In the genomic region with DNA sequence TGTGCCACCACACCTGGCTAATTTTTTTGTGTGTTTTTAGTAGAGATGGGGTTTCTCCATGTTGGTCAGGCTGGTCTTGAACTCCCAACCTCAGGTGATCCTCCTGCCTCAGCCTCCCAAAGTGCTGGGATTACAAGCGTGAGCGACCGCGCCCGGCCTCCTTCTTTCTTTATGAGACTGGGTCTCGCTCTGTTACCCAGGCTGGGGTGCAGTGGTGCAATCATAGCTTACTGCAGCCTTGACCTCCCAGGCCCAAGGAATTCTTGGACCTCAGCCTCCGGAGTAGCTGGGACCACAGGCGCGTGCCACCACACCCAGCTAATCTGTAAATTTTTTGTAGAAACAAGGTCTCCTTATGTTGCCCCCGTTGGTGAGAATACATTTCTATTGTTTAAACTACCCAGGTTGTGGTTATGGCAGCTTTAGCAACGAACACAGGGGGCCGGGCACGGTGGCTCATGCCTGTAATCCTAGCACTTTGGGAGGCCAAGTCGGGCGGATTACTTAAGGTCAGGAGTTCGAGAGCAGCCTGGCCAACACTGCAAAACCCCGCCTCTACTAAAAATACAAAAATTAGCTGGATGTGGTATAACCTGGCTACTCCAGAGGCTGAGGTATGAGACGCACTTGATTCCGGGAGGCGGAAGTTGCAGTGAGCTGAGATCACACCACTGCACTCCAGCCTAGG, we compare ENCODE assay signal across 8 cellular contexts. TPM values are rescaled to one million over a fixed set of nuclear protein-coding genes. Genes with fewer than 3 reads are reported as not detected.
DNase-seq lines count a peak whose midpoint lies in the region; ATAC-seq and TF ChIP-seq lines count a peak whose summit lies in the region.
"Not testable (repeated sequence)": the region's sequence is repeated elsewhere in the genome, so short reads cannot be mapped to it uniquely, and the experiment has no call there.

No MANE protein-coding gene starts in this region.

- H3K4me1 ChIP-seq in Peyer's patch = peaks cover 0 to 12% (median 4%) of the 10 kb centered on the region in 4 donors
- H3K4me1 ChIP-seq in effector memory CD4-positive, alpha-beta T cell (ENCODE audit: control insufficient read depth, insufficient read depth, low read length, poor library complexity, severe bottlenecking); iPS-18a (ENCODE audit: control insufficient read depth, low read depth, low read length): not testable (repeated sequence)

- H3K27ac Mint-ChIP-seq in HFFc6 (peak overlapping the region; percentile 93), nephron (peak overlapping the region; percentile 85 to 93 (median 88))
- H3K27ac Mint-ChIP-seq in activated T-helper 2 cell treated with anti-CD3 and anti-CD28 coated beads, Interferon-gamma antibody, Interleukin-2, Interleukin-4, amounts not matched to agents 10 μg/mL and 5 μg/mL and 100 μg/mL, durations not matched to agents 14 hours and 24 hours and 36 hours = peak overlapping the region; percentile 85
- peak overlapping the region; percentile 98 for H3K27ac Mint-ChIP-seq in stimulated activated naive B cell treated with anti-CD40 and anti-IgM and Interleukin-4, amounts not matched to agents 10 μg/mL and 1 μg/mL and 100 μg/mL, for 72 hours

- not testable (repeated sequence) for H3K36me3 Mint-ChIP-seq in HFFc6 (ENCODE audit: low read depth); activated T-helper 2 cell treated with anti-CD3 and anti-CD28 coated beads, Interferon-gamma antibody, Interleukin-2, Interleukin-4, amounts not matched to agents 10 μg/mL and 5 μg/mL and 100 μg/mL, durations not matched to agents 14 hours and 24 hours and 36 hours (ENCODE audit: low read depth); nephron (ENCODE audit: low read depth)
- peaks cover 6 to 11% of the 10 kb centered on the region in 2 donors for H3K36me3 Mint-ChIP-seq in stimulated activated naive B cell treated with anti-CD40 and anti-IgM and Interleukin-4, amounts not matched to agents 10 μg/mL and 1 μg/mL and 100 μg/mL, for 72 hours

- H3K9me3 Mint-ChIP-seq in HFFc6; activated T-helper 2 cell treated with anti-CD3 and anti-CD28 coated beads, Interferon-gamma antibody, Interleukin-2, Interleukin-4, amounts not matched to agents 10 μg/mL and 5 μg/mL and 100 μg/mL, durations not matched to agents 14 hours and 24 hours and 36 hours; nephron; stimulated activated naive B cell treated with anti-CD40 and anti-IgM and Interleukin-4, amounts not matched to agents 10 μg/mL and 1 μg/mL and 100 μg/mL, for 72 hours: not testable (repeated sequence)

- intact Hi-C loops in activated T-helper 2 cell treated with anti-CD3 and anti-CD28 coated beads, Interferon-gamma antibody, Interleukin-2, Interleukin-4, amounts not matched to agents 10 μg/mL and 5 μg/mL and 100 μg/mL, durations not matched to agents 14 hours and 24 hours and 36 hours (cut with micrococcal nuclease) = loop anchor here (5.0 to 10.0 kb wide), 3 partner anchors 61 to 173 kb away; partner anchors contain the start of genes PSMD9 and RHOF

- CTCF ChIA-PET in AG04450 (lab: Charles Lee) = interaction anchor here (0.5 to 3.7 kb wide), 5 partner anchors 29 to 299 kb away, joined by 3 to 20 read pairs (median 4); partner anchors contain the start of gene RHOF

- H3K27me3 Mint-ChIP-seq in HFFc6 (ENCODE audit: insufficient read depth); activated T-helper 2 cell treated with anti-CD3 and anti-CD28 coated beads, Interferon-gamma antibody, Interleukin-2, Interleukin-4, amounts not matched to agents 10 μg/mL and 5 μg/mL and 100 μg/mL, durations not matched to agents 14 hours and 24 hours and 36 hours (ENCODE audit: low read depth); nephron (ENCODE audit: low read depth); stimulated activated naive B cell treated with anti-CD40 and anti-IgM and Interleukin-4, amounts not matched to agents 10 μg/mL and 1 μg/mL and 100 μg/mL, for 72 hours: not testable (repeated sequence)

- POLR2A ChIA-PET in AG04450 (lab: Yijun Ruan, JAX) = interaction anchor here (0.9 to 1.2 kb wide), 2 partner anchors 9 to 54 kb away, joined by 3 to 4 read pairs; no protein-coding TSS in a partner anchor

- not testable (repeated sequence) for H3K4me3 ChIP-seq in AG04450 (ENCODE audit: low read depth, low read length)
- peak overlapping the region in 3 of 4 donors; percentile 70 to 96 (median 89) for H3K4me3 ChIP-seq in Peyer's patch
- peak overlapping the region; percentile 78 for H3K4me3 ChIP-seq in effector memory CD4-positive, alpha-beta T cell (ENCODE audit: insufficient read depth, low read depth, low read length, poor library complexity, severe bottlenecking)
- peak overlapping the region; percentile 70 for H3K4me3 ChIP-seq in iPS-18a (ENCODE audit: low read length)

- not testable (repeated sequence) for TF ChIP-seq CTCF in AG04450 (IDR thresholded peaks at IDR 0.05; ENCODE audit: low read depth, low read length); HFFc6 (IDR thresholded peaks at IDR 0.05); Peyer's patch (IDR thresholded peaks at IDR 0.05); nephron (IDR thresholded peaks at IDR 0.05; ENCODE audit: unreplicated experiment in 3 of 3)

- H3K27me3 ChIP-seq in AG04450 (ENCODE audit: control insufficient read depth, insufficient read depth, low read length); Peyer's patch; effector memory CD4-positive, alpha-beta T cell (replicated peaks; ENCODE audit: control insufficient read depth, insufficient read depth, low read length, poor library complexity, severe bottlenecking); iPS-18a (ENCODE audit: control insufficient read depth, insufficient read depth, low read length): not testable (repeated sequence)

- TF ChIP-seq POLR2A in Peyer's patch (IDR thresholded peaks at IDR 0.05) = not testable (repeated sequence)

- DNase-seq in AG04450 (ENCODE audit: low read depth, low spot score); Peyer's patch; effector memory CD4-positive, alpha-beta T cell; stimulated activated naive B cell treated with anti-CD40 and anti-IgM and Interleukin-4, amounts not matched to agents 10 μg/mL and 1 μg/mL and 100 μg/mL, for 72 hours: not testable (repeated sequence)
- peak; percentile 34 for DNase-seq in HFFc6
- DNase-seq in activated T-helper 2 cell treated with anti-CD3 and anti-CD28 coated beads, Interferon-gamma antibody, Interleukin-2, Interleukin-4, amounts not matched to agents 10 μg/mL and 5 μg/mL and 100 μg/mL, durations not matched to agents 14 hours and 24 hours and 36 hours (ENCODE audit: low spot score) = peak; percentile 28

- not testable (repeated sequence) for ATAC-seq in stimulated activated naive B cell treated with anti-CD40 and anti-IgM and Interleukin-4, amounts not matched to agents 10 μg/mL and 1 μg/mL and 100 μg/mL, for 72 hours (replicated peaks)

- H3K4me1 Mint-ChIP-seq in HFFc6 (ENCODE audit: low read depth) = peaks cover 60% of the 10 kb centered on the region
- peaks cover 18% of the 10 kb centered on the region for H3K4me1 Mint-ChIP-seq in activated T-helper 2 cell treated with anti-CD3 and anti-CD28 coated beads, Interferon-gamma antibody, Interleukin-2, Interleukin-4, amounts not matched to agents 10 μg/mL and 5 μg/mL and 100 μg/mL, durations not matched to agents 14 hours and 24 hours and 36 hours (ENCODE audit: low read depth)
- peaks cover 33% of the 10 kb centered on the region for H3K4me1 Mint-ChIP-seq in nephron
- H3K4me1 Mint-ChIP-seq in stimulated activated naive B cell treated with anti-CD40 and anti-IgM and Interleukin-4, amounts not matched to agents 10 μg/mL and 1 μg/mL and 100 μg/mL, for 72 hours = peaks cover 17 to 40% of the 10 kb centered on the region in 2 donors

- not testable (repeated sequence) for H3K9me3 ChIP-seq in AG04450 (ENCODE audit: control insufficient read depth, insufficient read depth, low read length); Peyer's patch; effector memory CD4-positive, alpha-beta T cell (ENCODE audit: control insufficient read depth, low read length); iPS-18a (ENCODE audit: control insufficient read depth, low read depth, low read length)

- H3K9ac ChIP-seq in iPS-18a (ENCODE audit: low read length) = not testable (repeated sequence)

- H3K27ac ChIP-seq in AG04450 (ENCODE audit: low read depth, low read length) (peak overlapping the region; percentile 21), Peyer's patch (peak overlapping the region; percentile 48 to 85 (median 82))
- H3K27ac ChIP-seq in effector memory CD4-positive, alpha-beta T cell (ENCODE audit: insufficient read depth, low read length, poor library complexity, severe bottlenecking) = peak overlapping the region; percentile 65
- not testable (repeated sequence) for H3K27ac ChIP-seq in iPS-18a (ENCODE audit: low read length)

- H3K36me3 ChIP-seq in Peyer's patch; effector memory CD4-positive, alpha-beta T cell (ENCODE audit: control insufficient read depth, insufficient read depth, low read length); iPS-18a (ENCODE audit: control insufficient read depth, low read depth, low read length): not testable (repeated sequence)

- H3K4me3 Mint-ChIP-seq in HFFc6 (peak overlapping the region; percentile 99), nephron (peak overlapping the region; percentile 85 to 92 (median 90))
- peak overlapping the region; percentile 97 for H3K4me3 Mint-ChIP-seq in activated T-helper 2 cell treated with anti-CD3 and anti-CD28 coated beads, Interferon-gamma antibody, Interleukin-2, Interleukin-4, amounts not matched to agents 10 μg/mL and 5 μg/mL and 100 μg/mL, durations not matched to agents 14 hours and 24 hours and 36 hours (ENCODE audit: low read depth)
- peak overlapping the region; percentile 96 to 99 for H3K4me3 Mint-ChIP-seq in stimulated activated naive B cell treated with anti-CD40 and anti-IgM and Interleukin-4, amounts not matched to agents 10 μg/mL and 1 μg/mL and 100 μg/mL, for 72 hours

RNA-seq across cellular contexts. Expression of gene TMEM120B, which starts 1.2 kb away (rescaled TPM):
- polyA plus RNA-seq in AG04450 (2011; rRNA removed) = 11.1 and 13.3 TPM in 2 replicates
- polyA minus RNA-seq in AG04450 (2011; rRNA and poly(A)+ RNA removed) = 22.3 and 24.8 TPM in 2 replicates
- 10 to 100 TPM in 5 of 6 experiments, 1 to 10 TPM in 1; 9.7 to 13.8 (median 12.6) TPM for total RNA-seq in HFFc6 (2021; fragmentation: NEBNext Ultra II Directional; extraction: Animal tissue kit (Norgen Biotek cat#: 25700))
- 1 to 10 TPM; 3.7 to 8.6 (median 5.2) TPM for total RNA-seq in Peyer's patch
- total RNA-seq in activated T-helper 2 cell treated with anti-CD3 and anti-CD28 coated beads, Interferon-gamma antibody, Interleukin-2, Interleukin-4, amounts not matched to agents 10 μg/mL and 5 μg/mL and 100 μg/mL, durations not matched to agents 14 hours and 24 hours and 36 hours = 14.1 and 14.2 TPM in 2 replicates

RNA-seq across cellular contexts. Expression of gene MORN3, which starts 41.9 kb away (rescaled TPM):
- polyA plus RNA-seq in AG04450 (2011; rRNA removed) = 0.35 and 0.78 TPM in 2 replicates
- polyA minus RNA-seq in AG04450 (2011; rRNA and poly(A)+ RNA removed) = 0.09 and 0.39 TPM in 2 replicates
- under 1 TPM in 5 of 6 experiments, not detected in 1; 0.14 to 0.40 (median 0.23) TPM for total RNA-seq in HFFc6 (2021; fragmentation: NEBNext Ultra II Directional; extraction: Animal tissue kit (Norgen Biotek cat#: 25700))
- total RNA-seq in Peyer's patch = not detected
- 0.34 and 0.37 TPM in 2 replicates for total RNA-seq in activated T-helper 2 cell treated with anti-CD3 and anti-CD28 coated beads, Interferon-gamma antibody, Interleukin-2, Interleukin-4, amounts not matched to agents 10 μg/mL and 5 μg/mL and 100 μg/mL, durations not matched to agents 14 hours and 24 hours and 36 hours
